Comparison of ENCODE assay signal across 9 cellular contexts in genomic region chr3:141796436-141797166, GRCh38. TPM values are rescaled to one million over a fixed set of nuclear protein-coding genes. Genes with fewer than 3 reads are reported as not detected.
DNase-seq lines count a peak whose midpoint lies in the region; ATAC-seq and TF ChIP-seq lines count a peak whose summit lies in the region.
"Had no signal": no experiment of that assay in that cellular context is flagged by ENCODE, and none has a peak within 500 bp of the region (broad histone marks: within the 10 kb centered on the region; RNA-seq: fewer than 3 reads in every experiment).

No MANE protein-coding gene starts in this region.

- H3K4me3 ChIP-seq in GM12864 (ENCODE audit: low read depth, low read length) = no peak overlapping the region

- no peak for TF ChIP-seq CTCF in GM12864 (IDR thresholded peaks at IDR 0.05; ENCODE audit: low read depth, low read length, missing control alignments)

- peaks cover 0 to 13% of the 10 kb centered on the region in 2 donors for H3K9me3 Mint-ChIP-seq in activated naive CD4-positive, alpha-beta T cell treated with anti-CD3 and anti-CD28 coated beads, Interleukin-2, amount 50 U/mL, for 72 hours

- H3K36me3 Mint-ChIP-seq in activated naive CD4-positive, alpha-beta T cell treated with anti-CD3 and anti-CD28 coated beads, Interleukin-2, amount 50 U/mL, for 72 hours = peaks cover 5 to 8% of the 10 kb centered on the region in 2 donors

- peak overlapping the region; percentile 94 for H3K27ac Mint-ChIP-seq in activated naive CD4-positive, alpha-beta T cell treated with anti-CD3 and anti-CD28 coated beads, Interleukin-2, amount 50 U/mL, for 72 hours

- DNase-seq in GM12864 (ENCODE audit: low read depth) (peak; percentile 85), SIG-M5 (lab: John Stamatoyannopoulos, UW) (peak; percentile 88), left lobe of liver (ENCODE audit: low spot score) (no peak), NCI-H1092 (lab: John Stamatoyannopoulos, UW) (no peak), A172 (ENCODE audit: low spot score) (no peak)
- peak; percentile 71 to 81 for DNase-seq in activated naive CD4-positive, alpha-beta T cell treated with anti-CD3 and anti-CD28 coated beads, Interleukin-2, amount 50 U/mL, for 72 hours (ENCODE audit: low spot score in 2 of 2)
- DNase-seq in stimulated activated CD4-positive, alpha-beta T cell treated with anti-CD3 and anti-CD28 coated beads, TNF-alpha, amount 100 ng/mL, for 24 hours (ENCODE audit: low read depth in 3 of 3) = peak; percentile 62 to 78 (median 71)

- ATAC-seq in HG02763 (IDR thresholded peaks at IDR 0.05; ENCODE audit: unreplicated experiment) (peak; percentile 97), left lobe of liver (peak; percentile 47)
- peak; percentile 88 to 94 for ATAC-seq in activated naive CD4-positive, alpha-beta T cell treated with anti-CD3 and anti-CD28 coated beads, Interleukin-2, amount 50 U/mL, for 72 hours

RNA-seq across cellular contexts. Expression of gene GRK7, which starts 33.4 kb away (rescaled TPM):
- total RNA-seq in activated naive CD4-positive, alpha-beta T cell treated with anti-CD3 and anti-CD28 coated beads, Interleukin-2, amount 50 U/mL, for 72 hours = not detected
- not detected for total RNA-seq in left lobe of liver
- total RNA-seq in A172 (2014; rRNA removed; shearing (Covaris generic)) = not detected in 2 replicates
- total RNA-seq: HT1080 had no signal

RNA-seq across cellular contexts. Expression of gene RNF7, which starts 58.5 kb away (rescaled TPM):
- total RNA-seq in activated naive CD4-positive, alpha-beta T cell treated with anti-CD3 and anti-CD28 coated beads, Interleukin-2, amount 50 U/mL, for 72 hours = 10 to 100 TPM; 50.8 to 76.9 TPM
- 33.0 TPM for total RNA-seq in left lobe of liver
- total RNA-seq in A172 (2014; rRNA removed; shearing (Covaris generic)) = 143 and 201 TPM in 2 replicates

Comparison
In these comparisons a context has a peak if more than half of its experiments do, and no peak if none do; other contexts are left out.
1. DNase-seq: peak in GM12864 (single experiment), SIG-M5 (single experiment), activated naive CD4-positive, alpha-beta T cell treated with anti-CD3 and anti-CD28 coated beads, Interleukin-2, amount 50 U/mL, for 72 hours (2 of 2) and stimulated activated CD4-positive, alpha-beta T cell treated with anti-CD3 and anti-CD28 coated beads, TNF-alpha, amount 100 ng/mL, for 24 hours (3 of 3); none in left lobe of liver (single experiment), NCI-H1092 (single experiment) and A172 (single experiment).
2. ATAC-seq: peak in every context shown above with its lines; median percentile 97 in HG02763; 91 in activated naive CD4-positive, alpha-beta T cell treated with anti-CD3 and anti-CD28 coated beads, Interleukin-2, amount 50 U/mL, for 72 hours; 47 in left lobe of liver.